In genomic region chr7:4883352-4884144, GRCh38 we compare ENCODE assay signal across 8 cellular contexts. TPM values are rescaled to one million over a fixed set of nuclear protein-coding genes. Genes with fewer than 3 reads are reported as not detected.
A peak's percentile ranks its signal among the peaks of the same experiment; 100 is the strongest.
DNase-seq lines count a peak whose midpoint lies in the region; ATAC-seq and TF ChIP-seq lines count a peak whose summit lies in the region.

A gene with protein sequence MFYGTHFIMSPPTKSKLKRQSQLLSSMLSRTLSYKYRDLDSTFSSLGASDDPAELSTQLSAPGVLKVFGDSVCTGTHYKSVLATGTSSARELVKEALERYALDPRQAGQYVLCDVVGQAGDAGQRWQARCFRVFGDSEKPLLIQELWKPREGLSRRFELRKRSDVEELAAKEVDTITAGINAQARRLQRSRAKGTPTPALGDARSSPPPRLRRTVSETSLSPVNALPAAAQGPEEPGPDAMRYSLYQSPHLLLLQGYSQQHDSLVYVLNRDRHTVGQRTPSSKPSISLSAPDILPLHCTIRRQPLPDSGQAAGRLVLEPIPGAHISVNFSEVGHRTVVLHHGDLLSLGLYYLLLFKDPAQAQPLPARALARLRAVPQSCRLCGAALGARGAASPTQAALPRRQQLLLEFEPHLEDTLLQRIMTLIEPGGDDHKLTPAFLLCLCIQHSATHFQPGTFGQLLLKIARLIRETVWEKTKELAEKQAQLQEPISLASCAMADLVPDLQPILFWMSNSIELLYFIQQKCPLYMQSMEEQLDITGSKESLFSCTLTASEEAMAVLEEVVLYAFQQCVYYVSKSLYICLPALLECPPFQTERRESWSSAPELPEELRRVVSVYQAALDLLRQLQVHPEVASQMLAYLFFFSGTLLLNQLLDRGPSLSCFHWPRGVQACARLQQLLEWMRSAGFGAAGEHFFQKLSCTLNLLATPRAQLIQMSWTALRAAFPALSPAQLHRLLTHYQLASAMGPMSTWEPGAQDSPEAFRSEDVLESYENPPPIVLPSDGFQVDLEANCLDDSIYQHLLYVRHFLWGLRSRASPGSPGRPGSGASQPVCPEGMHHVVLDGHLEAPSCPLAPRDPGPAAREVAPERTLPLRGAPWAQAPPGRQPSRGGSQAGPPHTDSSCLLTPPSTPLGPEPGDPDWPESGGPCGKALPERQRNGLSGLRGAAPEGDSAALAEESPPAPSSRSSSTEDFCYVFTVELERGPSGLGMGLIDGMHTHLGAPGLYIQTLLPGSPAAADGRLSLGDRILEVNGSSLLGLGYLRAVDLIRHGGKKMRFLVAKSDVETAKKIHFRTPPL (minus strand): TSS chr7:4883716. CDS start chr7:4878139, 5,577 bp downstream.

- H3K9ac ChIP-seq in NT2/D1 (ENCODE audit: insufficient read length, low read depth), result peak within 1 kb of the TSS; percentile 85

- CTCF ChIA-PET in AG04449 (lab: Yijun Ruan, JAX), result interaction anchor here (0.7 to 4.4 kb wide), 19 partner anchors 9 to 253 kb away, joined by 3 to 34 read pairs (median 6); partner anchors contain the start of gene PAPOLB

- H3K9me3 ChIP-seq in NT2/D1 (ENCODE audit: insufficient read depth, low read length) (no peaks in the 10 kb centered on the region), muscle layer of duodenum (ENCODE audit: control insufficient read depth in 1 of 2, low read length in 2 of 2) (no peaks in the 10 kb centered on the region)

- TF ChIP-seq CTCF in AG04449 (IDR thresholded peaks at IDR 0.05; ENCODE audit: insufficient read depth, low read length, missing control alignments), result peak; percentile 93

- H3K4me3 ChIP-seq in AG04449 (ENCODE audit: low read depth, low read length) (peak within 1 kb of the TSS; percentile 54), NT2/D1 (ENCODE audit: insufficient read length, low read depth) (peak within 1 kb of the TSS; percentile 80), muscle layer of duodenum (ENCODE audit: low read depth in 1 of 2, low read length in 2 of 2) (peak within 1 kb of the TSS; percentile 30 to 70)

- H3K27me3 ChIP-seq in NT2/D1 (ENCODE audit: insufficient read depth, insufficient read length) (no peaks in the 10 kb centered on the region), muscle layer of duodenum (ENCODE audit: low read depth, low read length) (peaks cover 6% of the 10 kb centered on the region)

- H3K4me1 ChIP-seq in NT2/D1 (ENCODE audit: insufficient read depth, insufficient read length) (peaks cover 6% of the 10 kb centered on the region), muscle layer of duodenum (ENCODE audit: control insufficient read depth in 1 of 2, insufficient read depth in 2 of 2, low read length in 2 of 2) (peaks cover 0 to 15% of the 10 kb centered on the region in 2 donors)

- peak; percentile 84 for ATAC-seq in GM19035 (IDR thresholded peaks at IDR 0.05; ENCODE audit: unreplicated experiment)
- ATAC-seq in esophagus mucosa, result peak; percentile 96

- DNase-seq in AG04449 (ENCODE audit: low read depth, low spot score) (peak; percentile 16), HT1080 (ENCODE audit: low read depth) (peak; percentile 67), NT2/D1 (ENCODE audit: low read depth, low spot score) (peak; percentile 95)
- DNase-seq in activated T-cell treated with anti-CD3 and anti-CD28 coated beads, Interleukin-2, amount 50 U/mL, for 48 hours, result peak; percentile 96
- peak; percentile 98 for DNase-seq in stimulated activated CD8-positive, alpha-beta memory T cell treated with anti-CD3 and anti-CD28 coated beads, Interleukin-4, amount 100 ng/mL, for 48 hours

- POLR2A ChIA-PET in AG04449 (lab: Yijun Ruan, JAX), result no interaction called here

- peak within 1 kb of the TSS; percentile 49 for H3K27ac ChIP-seq in muscle layer of duodenum (ENCODE audit: low read length)

- H3K36me3 ChIP-seq in NT2/D1 (ENCODE audit: insufficient read depth, insufficient read length, low read length) (peaks cover 8% of the 10 kb centered on the region), muscle layer of duodenum (ENCODE audit: control insufficient read depth in 1 of 2, insufficient read depth in 2 of 2, low read length in 2 of 2) (no peaks in the 10 kb centered on the region)

RNA-seq across cellular contexts. Expression of the gene that starts here (rescaled TPM):
- 0.14 and 0.57 TPM in 2 replicates for total RNA-seq in HT1080 (2014; rRNA removed; shearing (Covaris generic))
- polyA plus RNA-seq in HT1080 (2015; cell fraction: cytosol; rRNA removed), result 0.92 and 1.4 TPM in 2 replicates
- polyA plus RNA-seq in HT1080 (2015; cell fraction: nucleus; rRNA removed), result 0.98 and 2.1 TPM in 2 replicates
- total RNA-seq in esophagus mucosa, result 0.20 TPM

Comparison
In these comparisons a context has a peak if more than half of its experiments do, and no peak if none do; other contexts are left out.
1. Peak in every context shown above with its lines: DNase-seq, ATAC-seq, H3K4me3 ChIP-seq and H3K27ac ChIP-seq.
2. Peak in ATAC-seq in esophagus mucosa; RNA of the gene not detected or under 1 TPM.
3. DNase-seq: peak in every context shown above with its lines; median percentile 98 in stimulated activated CD8-positive, alpha-beta memory T cell treated with anti-CD3 and anti-CD28 coated beads, Interleukin-4, amount 100 ng/mL, for 48 hours; 96 in activated T-cell treated with anti-CD3 and anti-CD28 coated beads, Interleukin-2, amount 50 U/mL, for 48 hours; 95 in NT2/D1; 67 in HT1080; 16 in AG04449.